24 cellular contexts compared by ENCODE assay signal in the genomic region with DNA sequence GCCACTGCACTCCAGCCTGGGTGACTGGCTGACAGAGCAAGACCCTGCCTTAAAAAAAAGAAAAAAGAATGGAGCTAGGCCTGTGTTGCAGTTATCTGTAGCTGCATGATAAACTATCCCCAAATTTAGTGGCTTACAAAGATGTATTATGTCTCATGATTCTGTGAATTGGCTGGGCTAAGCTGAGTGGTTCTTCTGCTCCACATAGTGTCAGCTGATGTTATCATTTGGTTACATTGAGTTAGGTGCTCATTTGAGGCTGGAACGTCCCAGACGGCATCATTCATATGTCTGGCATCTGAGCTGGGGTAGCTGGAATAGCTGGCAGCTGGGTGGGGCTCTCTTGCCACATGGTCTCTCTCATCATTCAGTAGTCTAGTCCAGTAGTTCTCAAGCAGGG.
"Had no signal": no experiment of that assay in that cellular context is flagged by ENCODE, and none has a peak within 500 bp of the region (broad histone marks: within the 10 kb centered on the region; RNA-seq: fewer than 3 reads in every experiment).

No MANE protein-coding gene starts in this region.

- ATAC-seq: esophagus mucosa, gastrocnemius medialis, heart right ventricle, left cardiac atrium, left lung, left ventricle myocardium superior, lower lobe of right lung, mucosa of descending colon had no signal

- H3K4me1 Mint-ChIP-seq: mesothelial cell of epicardium had no signal

- H3K4me3 Mint-ChIP-seq: mesothelial cell of epicardium had no signal

- H3K36me3 Mint-ChIP-seq: mesothelial cell of epicardium, naive B cell had no signal

- H3K4me1 ChIP-seq: gastrocnemius medialis had no signal

- H3K4me3 ChIP-seq: coronary artery, dorsolateral prefrontal cortex, esophagus squamous epithelium, gastrocnemius medialis, heart right ventricle, left lung, lower lobe of right lung, mucosa of descending colon had no signal

- H3K27ac Mint-ChIP-seq: mesothelial cell of epicardium had no signal

- H3K27ac ChIP-seq: coronary artery, dorsolateral prefrontal cortex, epithelial cell of prostate, esophagus squamous epithelium, gastrocnemius medialis, heart right ventricle, left lung, lower lobe of right lung had no signal

- H3K27me3 ChIP-seq: dorsolateral prefrontal cortex, esophagus squamous epithelium, gastrocnemius medialis, heart right ventricle, left lung had no signal

- DNase-seq: dermis blood vessel endothelial cell; dorsolateral prefrontal cortex; effector CD4-positive, alpha-beta T cell; effector memory CD4-positive, alpha-beta T cell; erythroblast; esophagus squamous epithelium; foreskin fibroblast; foreskin melanocyte; gastrocnemius medialis; glutamatergic neuron; head of caudate nucleus; heart right ventricle; hippocampal formation; left cardiac atrium; left lung; left ventricle myocardium superior; lower lobe of right lung; mesenchymal stem cell; mucosa of descending colon; naive B cell had no signal

- H3K36me3 ChIP-seq: esophagus squamous epithelium, gastrocnemius medialis, heart right ventricle, left lung, lower lobe of right lung had no signal
